Comparison of ENCODE assay signal across 31 cellular contexts in genomic region chr3:6709178-6709577, GRCh38.
"Had no signal": no experiment of that assay in that cellular context is flagged by ENCODE, and none has a peak within 500 bp of the region (broad histone marks: within the 10 kb centered on the region; RNA-seq: fewer than 3 reads in every experiment).

No MANE protein-coding gene starts in this region.

- H3K4me3 Mint-ChIP-seq: immature natural killer cell; naive B cell; natural killer cell; nephron progenitor cell; neural progenitor cell; stimulated activated naive B cell treated with anti-CD40 and anti-IgM and Interleukin-4, amounts not matched to agents 10 μg/mL and 1 μg/mL and 100 μg/mL, for 72 hours had no signal

- DNase-seq: hippocampal formation; immature natural killer cell; kidney; left colon; left lung; lower lobe of right lung; mammary epithelial cell; mesenchymal stem cell; naive B cell; natural killer cell; nephron progenitor cell; occipital lobe; retina; right cardiac atrium; stimulated activated CD4-positive, alpha-beta T cell treated with anti-CD3 and anti-CD28 coated beads, Interleukin-12 subunit alpha, Interleukin-12 subunit beta, amount 100 ng/mL, for 4 hours; stimulated activated CD4-positive, alpha-beta T cell treated with anti-CD3 and anti-CD28 coated beads, Interleukin-15, amount 100 ng/mL, for 24 hours; stimulated activated CD4-positive, alpha-beta T cell treated with anti-CD3 and anti-CD28 coated beads, Interleukin-2, amount 100 ng/mL, for 24 hours; stimulated activated CD4-positive, alpha-beta T cell treated with anti-CD3 and anti-CD28 coated beads, Interleukin-4, amount 100 ng/mL, for 1 hour; stimulated activated naive B cell treated with anti-CD40 and anti-IgM and Interleukin-4, amounts not matched to agents 10 μg/mL and 1 μg/mL and 100 μg/mL, for 72 hours; stimulated activated naive CD8-positive, alpha-beta T cell treated with anti-CD3 and anti-CD28 coated beads, Interleukin-15, Interleukin-2, amounts not matched to agents 100 U/mL and 50 U/mL, for 24 hours; stomach; testis; thyroid gland; transverse colon; upper lobe of left lung had no signal

- H3K36me3 ChIP-seq: left lung, lower lobe of right lung, neural progenitor cell, neutrophil, stomach, thyroid gland, transverse colon, upper lobe of left lung, vagina had no signal

- H3K36me3 Mint-ChIP-seq: immature natural killer cell; naive B cell; natural killer cell; neural progenitor cell; stimulated activated naive B cell treated with anti-CD40 and anti-IgM and Interleukin-4, amounts not matched to agents 10 μg/mL and 1 μg/mL and 100 μg/mL, for 72 hours had no signal

- H3K9me3 ChIP-seq: left lung, lower lobe of right lung, neutrophil, stomach, testis, thyroid gland, transverse colon, upper lobe of left lung, vagina had no signal

- H3K4me1 ChIP-seq: left lung, lower lobe of right lung, parathyroid adenoma, stomach, testis, thyroid gland, transverse colon, upper lobe of left lung, vagina had no signal

- H3K27me3 ChIP-seq: left lung, neural progenitor cell, neutrophil, stomach, testis, thyroid gland, transverse colon, upper lobe of left lung, vagina had no signal

- H3K9me3 Mint-ChIP-seq: nephron progenitor cell, neural progenitor cell had no signal

- H3K4me1 Mint-ChIP-seq: immature natural killer cell; naive B cell; natural killer cell; nephron progenitor cell; stimulated activated naive B cell treated with anti-CD40 and anti-IgM and Interleukin-4, amounts not matched to agents 10 μg/mL and 1 μg/mL and 100 μg/mL, for 72 hours had no signal

- H3K27me3 Mint-ChIP-seq: naive B cell; progenitor cell of endocrine pancreas; stimulated activated naive B cell treated with anti-CD40 and anti-IgM and Interleukin-4, amounts not matched to agents 10 μg/mL and 1 μg/mL and 100 μg/mL, for 72 hours had no signal

- H3K4me3 ChIP-seq: left lung, lower lobe of right lung, neural progenitor cell, skin epidermis, stomach, testis, thyroid gland, transverse colon, upper lobe of left lung, vagina had no signal

- H3K27ac ChIP-seq: left lung, lower lobe of right lung, neural progenitor cell, neutrophil, parathyroid adenoma, skin epidermis, stomach, testis, thyroid gland, transverse colon, upper lobe of left lung, vagina had no signal

- H3K27ac Mint-ChIP-seq: immature natural killer cell; naive B cell; natural killer cell; nephron progenitor cell; neural progenitor cell; progenitor cell of endocrine pancreas; stimulated activated naive B cell treated with anti-CD40 and anti-IgM and Interleukin-4, amounts not matched to agents 10 μg/mL and 1 μg/mL and 100 μg/mL, for 72 hours had no signal
